1 cellular context compared by ENCODE assay signal in genomic region chr3:15356186-15356585, GRCh38.
TF ChIP-seq lines count a peak whose summit lies in the region.

No MANE protein-coding gene starts in this region.

TF ChIP-seq in GM12878, 131 proteins besides CTCF, POLR2A, EP300 and RAD21:
- TF ChIP-seq CREB1 (IDR thresholded peaks at IDR 0.05; ENCODE audit: low read depth) (no peak), SIX5 (IDR thresholded peaks at IDR 0.05; ENCODE audit: low read depth, low read length, severe bottlenecking) (no peak), IRF4 (IDR thresholded peaks at IDR 0.05; ENCODE audit: low read depth, low read length) (no peak), ZSCAN29 (IDR thresholded peaks at IDR 0.05) (no peak), GABPA (IDR thresholded peaks at IDR 0.05; ENCODE audit: low read depth) (no peak), ZNF207 (IDR thresholded peaks at IDR 0.05; ENCODE audit: borderline replicate concordance) (no peak), ZNF384 (IDR thresholded peaks at IDR 0.05; ENCODE audit: borderline replicate concordance, low read depth, low read length) (no peak), NFIC (IDR thresholded peaks at IDR 0.05; ENCODE audit: low read depth, low read length) (no peak), CBFB (IDR thresholded peaks at IDR 0.05; ENCODE audit: low read depth) (no peak), RAD51 (IDR thresholded peaks at IDR 0.05) (no peak), ZNF622 (IDR thresholded peaks at IDR 0.05) (no peak), YY1 (IDR thresholded peaks at IDR 0.05; ENCODE audit: low read depth, low read length) (no peak), EGR1 (IDR thresholded peaks at IDR 0.05; ENCODE audit: borderline replicate concordance in 1 of 2, low read depth in 2 of 2, low read length in 2 of 2) (no peak), SMAD5 (IDR thresholded peaks at IDR 0.05; ENCODE audit: low read depth) (no peak)
- TF ChIP-seq, protein P1, sequence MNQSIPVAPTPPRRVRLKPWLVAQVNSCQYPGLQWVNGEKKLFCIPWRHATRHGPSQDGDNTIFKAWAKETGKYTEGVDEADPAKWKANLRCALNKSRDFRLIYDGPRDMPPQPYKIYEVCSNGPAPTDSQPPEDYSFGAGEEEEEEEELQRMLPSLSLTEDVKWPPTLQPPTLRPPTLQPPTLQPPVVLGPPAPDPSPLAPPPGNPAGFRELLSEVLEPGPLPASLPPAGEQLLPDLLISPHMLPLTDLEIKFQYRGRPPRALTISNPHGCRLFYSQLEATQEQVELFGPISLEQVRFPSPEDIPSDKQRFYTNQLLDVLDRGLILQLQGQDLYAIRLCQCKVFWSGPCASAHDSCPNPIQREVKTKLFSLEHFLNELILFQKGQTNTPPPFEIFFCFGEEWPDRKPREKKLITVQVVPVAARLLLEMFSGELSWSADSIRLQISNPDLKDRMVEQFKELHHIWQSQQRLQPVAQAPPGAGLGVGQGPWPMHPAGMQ (IDR thresholded peaks at IDR 0.05; ENCODE audit: borderline replicate concordance) = no peak
- TF ChIP-seq, protein P2, sequence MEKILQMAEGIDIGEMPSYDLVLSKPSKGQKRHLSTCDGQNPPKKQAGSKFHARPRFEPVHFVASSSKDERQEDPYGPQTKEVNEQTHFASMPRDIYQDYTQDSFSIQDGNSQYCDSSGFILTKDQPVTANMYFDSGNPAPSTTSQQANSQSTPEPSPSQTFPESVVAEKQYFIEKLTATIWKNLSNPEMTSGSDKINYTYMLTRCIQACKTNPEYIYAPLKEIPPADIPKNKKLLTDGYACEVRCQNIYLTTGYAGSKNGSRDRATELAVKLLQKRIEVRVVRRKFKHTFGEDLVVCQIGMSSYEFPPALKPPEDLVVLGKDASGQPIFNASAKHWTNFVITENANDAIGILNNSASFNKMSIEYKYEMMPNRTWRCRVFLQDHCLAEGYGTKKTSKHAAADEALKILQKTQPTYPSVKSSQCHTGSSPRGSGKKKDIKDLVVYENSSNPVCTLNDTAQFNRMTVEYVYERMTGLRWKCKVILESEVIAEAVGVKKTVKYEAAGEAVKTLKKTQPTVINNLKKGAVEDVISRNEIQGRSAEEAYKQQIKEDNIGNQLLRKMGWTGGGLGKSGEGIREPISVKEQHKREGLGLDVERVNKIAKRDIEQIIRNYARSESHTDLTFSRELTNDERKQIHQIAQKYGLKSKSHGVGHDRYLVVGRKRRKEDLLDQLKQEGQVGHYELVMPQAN (conservative IDR thresholded peaks at IDR 0.05) = no peak
